25 cellular contexts compared by ENCODE assay signal in the genomic region with DNA sequence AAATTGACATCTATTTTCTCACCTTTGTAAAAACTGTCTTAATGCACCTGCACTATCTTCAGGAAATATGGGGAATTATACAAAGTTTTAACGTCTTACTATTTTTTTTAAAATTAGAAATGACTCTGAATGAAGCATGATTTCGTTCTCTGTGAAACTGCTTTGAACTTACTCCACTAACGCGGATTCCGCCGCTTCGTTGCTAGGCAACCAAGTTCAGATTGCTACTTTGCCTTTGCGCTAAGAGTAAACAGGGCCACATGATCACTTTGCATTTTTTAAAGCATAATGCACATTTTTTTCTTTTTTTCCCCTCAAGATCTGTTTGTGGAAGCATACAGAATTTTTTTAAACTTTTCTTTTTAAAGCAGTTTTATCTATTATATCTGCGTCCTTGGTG.
DNase-seq lines count a peak whose midpoint lies in the region; ATAC-seq, FAIRE-seq and TF ChIP-seq lines count a peak whose summit lies in the region.
"Had no signal": no experiment of that assay in that cellular context is flagged by ENCODE, and none has a peak within 500 bp of the region (broad histone marks: within the 10 kb centered on the region; RNA-seq: fewer than 3 reads in every experiment).

No MANE protein-coding gene starts in this region.

- H3K79me2 ChIP-seq in HepG2 (ENCODE audit: insufficient read depth, low read length) (no peaks in the 10 kb centered on the region), K562 (ENCODE audit: control insufficient read depth, insufficient read depth, low read length) (no peaks in the 10 kb centered on the region)

- TF ChIP-seq RAD21 in HepG2 (CRISPR knock-in tag; IDR thresholded peaks at IDR 0.05), result no peak
- TF ChIP-seq RAD21 in K562 (CRISPR knock-in tag; conservative IDR thresholded peaks at IDR 0.05 in 1 of 2, IDR thresholded peaks at IDR 0.05 in 1 of 2), result no peak

- H4K20me1 ChIP-seq in HepG2 (ENCODE audit: insufficient read depth, low read length), result no peaks in the 10 kb centered on the region
- no peaks in the 10 kb centered on the region for H4K20me1 ChIP-seq in K562 (replicated peaks; ENCODE audit: control insufficient read depth, insufficient read depth, low read length)
- H4K20me1 ChIP-seq: BLaER1 had no signal

- H3K36me3 ChIP-seq in HepG2 (replicated peaks in 1 of 2; ENCODE audit: control insufficient read depth in 1 of 2, insufficient read depth in 2 of 2, low read length in 2 of 2) (no peaks in the 10 kb centered on the region), right lobe of liver (no peaks in the 10 kb centered on the region), K562 (ENCODE audit: control insufficient read depth, insufficient read depth, low read length) (no peaks in the 10 kb centered on the region), testis (ENCODE audit: low read depth, missing control alignments) (no peaks in the 10 kb centered on the region), lower lobe of right lung (no peaks in the 10 kb centered on the region)
- H3K36me3 ChIP-seq: BLaER1, brain microvascular endothelial cell, esophagus squamous epithelium, Peyer's patch, suprapubic skin, uterus had no signal

- no peaks in the 10 kb centered on the region for H3K9me1 ChIP-seq in K562 (ENCODE audit: control insufficient read depth, insufficient read depth, low read length)

- in situ Hi-C loops in HepG2 (cut with HindIII; ENCODE audit: extremely low pct_ligation_motif_present, low pct_unique_long_range_greater_than_20kb), result no loop called here
- in situ Hi-C loops in K562 (cut with MboI), result no loop called here

- no peaks in the 10 kb centered on the region for H3K9me3 ChIP-seq in HepG2 (ENCODE audit: low read length)
- no peaks in the 10 kb centered on the region for H3K9me3 ChIP-seq in right lobe of liver
- H3K9me3 ChIP-seq in K562 (replicated peaks; ENCODE audit: control insufficient read depth, insufficient read depth, low read depth, low read length), result no peaks in the 10 kb centered on the region; the same call in none of the 2 replicates
- no peaks in the 10 kb centered on the region for H3K9me3 ChIP-seq in testis
- no peaks in the 10 kb centered on the region for H3K9me3 ChIP-seq in lower lobe of right lung
- H3K9me3 ChIP-seq: BLaER1, esophagus squamous epithelium, Peyer's patch, SK-N-SH, suprapubic skin, uterus had no signal

- TF ChIP-seq CTCF in HepG2 (CRISPR knock-in tag; IDR thresholded peaks at IDR 0.05), result no peak
- TF ChIP-seq CTCF in right lobe of liver (IDR thresholded peaks at IDR 0.05), result no peak
- no peak for TF ChIP-seq CTCF in K562 (IDR thresholded peaks at IDR 0.05 in 2 of 3, conservative IDR thresholded peaks at IDR 0.05 in 1 of 3; ENCODE audit: insufficient read depth in 2 of 3, low read depth in 1 of 3, low read length in 3 of 3)
- no peak for TF ChIP-seq CTCF in testis (IDR thresholded peaks at IDR 0.05)
- no peak for TF ChIP-seq CTCF in lower lobe of right lung (IDR thresholded peaks at IDR 0.05)

- H3K4me2 ChIP-seq in HepG2 (ENCODE audit: low read depth, low read length) (no peak overlapping the region), K562 (ENCODE audit: insufficient read depth, low read length) (no peak overlapping the region)
- H3K4me2 ChIP-seq: BLaER1, SK-N-SH had no signal

- H2AFZ ChIP-seq in HepG2 (ENCODE audit: low read length) (no peak overlapping the region), K562 (ENCODE audit: low read depth, low read length) (no peak overlapping the region)

- intact Hi-C loops in HepG2 (cut with micrococcal nuclease; ENCODE audit: unreplicated experiment), result no loop called here
- intact Hi-C loops in right lobe of liver (cut with DNase I), result no loop called here
- intact Hi-C loops in K562 (cut with micrococcal nuclease), result no loop called here
- intact Hi-C loops in testis (cut with DNase I; ENCODE audit: low total_unique reads), result no loop called here
- intact Hi-C loops in lower lobe of right lung (cut with DNase I), result no loop called here

- FAIRE-seq in HepG2 (lab: Jason Lieb, UNC), result no peak
- no peak for FAIRE-seq in K562 (lab: Jason Lieb, UNC)
- FAIRE-seq: colon had no signal

- CTCF ChIA-PET in HepG2 (lab: Yijun Ruan, JAX; ENCODE audit: low intra/inter-chr PET ratio, low total read pairs) (no interaction called here), K562 (lab: Yijun Ruan, JAX; ENCODE audit: low intra/inter-chr PET ratio) (no interaction called here)

- POLR2A ChIA-PET in HepG2 (lab: Yijun Ruan, JAX), result no interaction called here
- POLR2A ChIA-PET in K562 (lab: Yijun Ruan, JAX), result no interaction called here

- ATAC-seq in HepG2 (no peak), right lobe of liver (no peak), K562 (no peak), lower lobe of right lung (no peak), GM18909 (IDR thresholded peaks at IDR 0.05; ENCODE audit: poor library complexity, unreplicated experiment) (no peak), GM19397 (IDR thresholded peaks at IDR 0.05; ENCODE audit: unreplicated experiment) (no peak)
- ATAC-seq: activated naive CD4-positive, alpha-beta T cell treated with anti-CD3 and anti-CD28 coated beads, Interleukin-2, amount 50 U/mL, for 72 hours; effector memory CD8-positive, alpha-beta T cell; left cardiac atrium; natural killer cell had no signal

- H3K27me3 ChIP-seq in HepG2 (ENCODE audit: control insufficient read depth in 1 of 2, insufficient read depth in 2 of 2, low read length in 2 of 2) (no peaks in the 10 kb centered on the region), right lobe of liver (no peaks in the 10 kb centered on the region), K562 (ENCODE audit: control insufficient read depth in 2 of 2, insufficient read depth in 2 of 2, low read length in 2 of 2) (no peaks in the 10 kb centered on the region), testis (no peaks in the 10 kb centered on the region), lower lobe of right lung (ENCODE audit: low read depth) (no peaks in the 10 kb centered on the region)
- H3K27me3 ChIP-seq: BLaER1, brain microvascular endothelial cell, esophagus squamous epithelium, Peyer's patch, suprapubic skin, uterus had no signal

- no peak overlapping the region for H3K27ac ChIP-seq in HepG2 (ENCODE audit: extremely low read length, insufficient read depth, low read length)
- H3K27ac ChIP-seq in right lobe of liver, result no peak overlapping the region
- no peak overlapping the region for H3K27ac ChIP-seq in K562 (ENCODE audit: extremely low read depth, low read depth, low read length)
- no peak overlapping the region for H3K27ac ChIP-seq in testis
- no peak overlapping the region for H3K27ac ChIP-seq in lower lobe of right lung
- H3K27ac ChIP-seq: BLaER1, brain microvascular endothelial cell, esophagus squamous epithelium, Peyer's patch, suprapubic skin, uterus had no signal

- no TSS peak for BruUV-seq in HepG2 (replicated peaks; lab: Mats Ljungman, UMichigan)
- BruUV-seq in K562 (replicated peaks; lab: Mats Ljungman, UMichigan), result no TSS peak

- TF ChIP-seq POLR2A in HepG2 (IDR thresholded peaks at IDR 0.05; ENCODE audit: insufficient read depth in 1 of 2, low read depth in 2 of 2, low read length in 2 of 2) (no peak), right lobe of liver (IDR thresholded peaks at IDR 0.05) (no peak), K562 (conservative IDR thresholded peaks at IDR 0.05) (no peak), testis (IDR thresholded peaks at IDR 0.05) (no peak)

- DNase-seq in HepG2 (ENCODE audit: low spot score) (peak; percentile 3), right lobe of liver (no peak), K562 (ENCODE audit: extremely low read depth in 1 of 4, low spot score in 3 of 4) (no peak), medulla oblongata (ENCODE audit: extremely low spot score) (peak; percentile 18), testis (peak; percentile 64), lower lobe of right lung (no peak)
- DNase-seq: activated CD4-positive, alpha-beta T cell treated with anti-CD3 and anti-CD28 coated beads, Interleukin-2, amount 50 U/mL, for 1 hour; brain microvascular endothelial cell; effector memory CD8-positive, alpha-beta T cell; esophagus squamous epithelium; Kasumi-1; left cardiac atrium; natural killer cell; NCI-H1092; NCI-H1930; Peyer's patch; SK-N-SH; T-helper 2 cell; uterus had no signal

- H3K4me1 ChIP-seq in HepG2 (ENCODE audit: insufficient read depth, low read length) (no peaks in the 10 kb centered on the region), right lobe of liver (no peaks in the 10 kb centered on the region), K562 (replicated peaks in 1 of 2; ENCODE audit: control insufficient read depth in 2 of 2, insufficient read depth in 2 of 2, low read length in 2 of 2) (no peaks in the 10 kb centered on the region), testis (no peaks in the 10 kb centered on the region), lower lobe of right lung (no peaks in the 10 kb centered on the region)
- H3K4me1 ChIP-seq: BLaER1, esophagus squamous epithelium, Peyer's patch, suprapubic skin, uterus had no signal

- H3K4me3 ChIP-seq in HepG2 (replicated peaks in 1 of 3; ENCODE audit: insufficient read depth in 1 of 3, low read depth in 2 of 3, low read length in 3 of 3) (no peak overlapping the region), right lobe of liver (no peak overlapping the region), K562 (no peak overlapping the region), testis (peak overlapping the region in 1 of 2 donors; percentile 5), lower lobe of right lung (no peak overlapping the region)
- H3K4me3 ChIP-seq: BLaER1, esophagus squamous epithelium, Peyer's patch, suprapubic skin, uterus had no signal

- TF ChIP-seq EP300 in HepG2 (IDR thresholded peaks at IDR 0.05; ENCODE audit: low read depth in 2 of 2, low read length in 2 of 2), result no peak
- TF ChIP-seq EP300 in HepG2 (CRISPR knock-in tag; IDR thresholded peaks at IDR 0.05; ENCODE audit: borderline replicate concordance), result no peak
- TF ChIP-seq EP300 in K562 (IDR thresholded peaks at IDR 0.05; ENCODE audit: low read length), result no peak

- 23% methylated on average over 9 of the region's 9 CpGs for WGBS in HepG2 (ENCODE audit: low lambda C conversion rate)
- 45% methylated on average over 9 of the region's 9 CpGs for WGBS in right lobe of liver (ENCODE audit: insufficient coverage, low coverage, low lambda C conversion rate, missing lambda C conversion rate)
- WGBS in K562 (ENCODE audit: insufficient coverage, low coverage, missing lambda C conversion rate), result 8% methylated on average over 9 of the region's 9 CpGs
- WGBS in testis, 2 donors, result 47 to 48% methylated on average over 9 of the region's 9 CpGs

- H3K9ac ChIP-seq in HepG2 (ENCODE audit: insufficient read depth, low read depth, low read length) (no peak overlapping the region), K562 (ENCODE audit: insufficient read depth in 1 of 2, low read depth in 2 of 2, low read length in 2 of 2) (no peak overlapping the region)
- H3K9ac ChIP-seq: BLaER1, SK-N-SH had no signal

TF ChIP-seq in HepG2, 621 proteins besides CTCF, POLR2A, EP300 and RAD21 (continues in another document):
- TF ChIP-seq HNRNPLL (IDR thresholded peaks at IDR 0.05; ENCODE audit: low read depth, low read length, poor library complexity, severe bottlenecking) (peak; percentile 76), RFX1 (IDR thresholded peaks at IDR 0.05) (peak; percentile 7; the same call in 1 of the 2 replicates)

TF ChIP-seq in K562, 482 proteins besides CTCF, POLR2A, EP300 and RAD21 (continues in another document):
- no peak for TF ChIP-seq XRCC5 (IDR thresholded peaks at IDR 0.05; ENCODE audit: low read depth, low read length)
- peak; percentile 41 for TF ChIP-seq HNRNPLL (IDR thresholded peaks at IDR 0.05; ENCODE audit: low read depth, low read length, poor library complexity, severe bottlenecking)
- peak; percentile 79 for TF ChIP-seq RFX1 (IDR thresholded peaks at IDR 0.05)

Comparison
In these comparisons a context has a peak if more than half of its experiments do, and no peak if none do; other contexts are left out.
1. DNase-seq: peak in HepG2 (single experiment), medulla oblongata (single experiment) and testis (single experiment); none in right lobe of liver (0 of 3), K562 (0 of 4) and lower lobe of right lung (single experiment).